ENCODE assay signal across 22 cellular contexts in the genomic region with DNA sequence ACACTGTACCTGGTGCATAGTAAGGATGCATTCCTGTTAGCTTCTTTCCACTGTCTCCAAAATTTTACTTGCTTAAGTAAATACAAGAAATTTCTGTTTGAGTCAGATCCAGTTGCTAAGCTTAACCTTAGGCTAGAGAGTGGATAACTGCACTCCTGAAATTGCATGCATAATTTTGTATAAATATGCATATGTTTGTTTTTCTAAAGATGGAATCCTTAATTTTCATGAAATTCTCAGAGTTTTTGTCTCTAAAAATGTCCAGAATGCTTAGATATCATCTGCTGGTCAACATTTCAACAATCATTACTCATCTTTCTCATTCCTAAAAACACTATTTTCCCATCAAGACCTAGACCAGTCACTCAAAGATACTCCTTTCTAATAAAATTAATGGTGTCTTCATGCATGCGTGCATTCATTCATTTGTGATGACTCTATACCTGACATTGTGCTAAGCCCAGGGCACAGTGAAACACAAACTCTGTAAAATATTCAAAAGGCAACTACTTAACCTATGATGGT.
DNase-seq lines count a peak whose midpoint lies in the region; ATAC-seq lines count a peak whose summit lies in the region.
"Had no signal": no experiment of that assay in that cellular context is flagged by ENCODE, and none has a peak within 500 bp of the region (broad histone marks: within the 10 kb centered on the region; RNA-seq: fewer than 3 reads in every experiment).

No MANE protein-coding gene starts in this region.

- no peak overlapping the region for H3K27ac ChIP-seq in CD4-positive, alpha-beta memory T cell (ENCODE audit: low read depth, low read length)
- no peak overlapping the region for H3K27ac ChIP-seq in effector memory CD4-positive, alpha-beta T cell (ENCODE audit: insufficient read depth, low read length, poor library complexity, severe bottlenecking)
- H3K27ac ChIP-seq: A549, GM23248 had no signal

- intact Hi-C loops in CD4-positive, alpha-beta memory T cell (cut with micrococcal nuclease): no loop called here

- CTCF ChIA-PET in CD4-positive, alpha-beta memory T cell (lab: Charles Lee; ENCODE audit: partially characterized antibody): no interaction called here

- H3K9me3 Mint-ChIP-seq in stimulated activated memory B cell treated with anti-CD40 and anti-IgM and Interleukin-4, amounts not matched to agents 10 μg/mL and 1 μg/mL and 100 μg/mL, for 72 hours: no peaks in the 10 kb centered on the region
- H3K9me3 Mint-ChIP-seq in CD4-positive, alpha-beta memory T cell: no peaks in the 10 kb centered on the region
- H3K9me3 Mint-ChIP-seq: CD8-positive, alpha-beta T cell had no signal

- DNase-seq in EH (ENCODE audit: low read depth): peak; percentile 93
- DNase-seq in adipocyte (ENCODE audit: low read depth): peak; percentile 64
- peak; percentile 56 for DNase-seq in fibroblast of gingiva (ENCODE audit: low read depth)
- no peak for DNase-seq in CD4-positive, alpha-beta memory T cell
- no peak for DNase-seq in DMS153 treated with DMSO at 0.1 percent for 48 hours (lab: John Stamatoyannopoulos, UW; ENCODE audit: unreplicated experiment)
- DNase-seq in effector memory CD4-positive, alpha-beta T cell: no peak
- DNase-seq: 8988T; ACHN; AML-193; BE2C; C1 segment of cervical spinal cord; CD8-positive, alpha-beta T cell; DMS 273 treated with DMSO at 0.1 percent for 48 hours; DMS53; DMS79 treated with DMSO at 0.1 percent for 48 hours; GDM1; GM23248; H7; HCEC 1CT had no signal

- H3K4me3 ChIP-seq in adipocyte (ENCODE audit: low read length): no peak overlapping the region
- no peak overlapping the region for H3K4me3 ChIP-seq in CD4-positive, alpha-beta memory T cell (ENCODE audit: low read length in 2 of 2)
- H3K4me3 ChIP-seq in effector memory CD4-positive, alpha-beta T cell (ENCODE audit: insufficient read depth, low read depth, low read length, poor library complexity, severe bottlenecking): no peak overlapping the region
- H3K4me3 ChIP-seq: A549, GM12878, GM23248 had no signal

- no peaks in the 10 kb centered on the region for H3K27me3 ChIP-seq in adipocyte (replicated peaks; ENCODE audit: control insufficient read depth, insufficient read depth, low read length)
- H3K27me3 ChIP-seq in CD4-positive, alpha-beta memory T cell (ENCODE audit: insufficient read depth, low read length): no peaks in the 10 kb centered on the region
- no peaks in the 10 kb centered on the region for H3K27me3 ChIP-seq in effector memory CD4-positive, alpha-beta T cell (replicated peaks; ENCODE audit: control insufficient read depth, insufficient read depth, low read length, poor library complexity, severe bottlenecking)
- H3K27me3 ChIP-seq: BE2C had no signal

- no peak for ATAC-seq in stimulated activated memory B cell treated with anti-CD40 and anti-IgM and Interleukin-4, amounts not matched to agents 10 μg/mL and 1 μg/mL and 100 μg/mL, for 72 hours
- ATAC-seq: A549; CD8-positive, alpha-beta T cell; GM12878 had no signal

- no peaks in the 10 kb centered on the region for H3K27me3 Mint-ChIP-seq in stimulated activated memory B cell treated with anti-CD40 and anti-IgM and Interleukin-4, amounts not matched to agents 10 μg/mL and 1 μg/mL and 100 μg/mL, for 72 hours
- H3K27me3 Mint-ChIP-seq in CD4-positive, alpha-beta memory T cell: peaks cover 3% of the 10 kb centered on the region in 2 donors

- POLR2A ChIA-PET in CD4-positive, alpha-beta memory T cell (lab: Charles Lee; ENCODE audit: partially characterized antibody): no interaction called here

- no peaks in the 10 kb centered on the region for H3K4me1 ChIP-seq in adipocyte (ENCODE audit: control insufficient read depth, insufficient read depth, low read length)
- no peaks in the 10 kb centered on the region for H3K4me1 ChIP-seq in CD4-positive, alpha-beta memory T cell (ENCODE audit: insufficient read depth, low read length)
- no peaks in the 10 kb centered on the region for H3K4me1 ChIP-seq in effector memory CD4-positive, alpha-beta T cell (ENCODE audit: control insufficient read depth, insufficient read depth, low read length, poor library complexity, severe bottlenecking)
- H3K4me1 ChIP-seq: A549 had no signal

- peaks cover 37% of the 10 kb centered on the region for H3K4me1 Mint-ChIP-seq in stimulated activated memory B cell treated with anti-CD40 and anti-IgM and Interleukin-4, amounts not matched to agents 10 μg/mL and 1 μg/mL and 100 μg/mL, for 72 hours
- H3K4me1 Mint-ChIP-seq in CD4-positive, alpha-beta memory T cell: no peaks in the 10 kb centered on the region

- H3K9ac ChIP-seq in adipocyte (ENCODE audit: low read length): no peak overlapping the region
- H3K9ac ChIP-seq: GM23248 had no signal

- no peaks in the 10 kb centered on the region for H3K36me3 Mint-ChIP-seq in stimulated activated memory B cell treated with anti-CD40 and anti-IgM and Interleukin-4, amounts not matched to agents 10 μg/mL and 1 μg/mL and 100 μg/mL, for 72 hours
- H3K36me3 Mint-ChIP-seq in CD4-positive, alpha-beta memory T cell: no peaks in the 10 kb centered on the region
- H3K36me3 Mint-ChIP-seq: CD8-positive, alpha-beta T cell had no signal

- H3K9me3 ChIP-seq in adipocyte (ENCODE audit: control insufficient read depth, low read length): no peaks in the 10 kb centered on the region
- no peaks in the 10 kb centered on the region for H3K9me3 ChIP-seq in CD4-positive, alpha-beta memory T cell (ENCODE audit: control insufficient read depth in 1 of 2, low read length in 2 of 2)
- H3K9me3 ChIP-seq in effector memory CD4-positive, alpha-beta T cell (ENCODE audit: control insufficient read depth, low read length): no peaks in the 10 kb centered on the region
- H3K9me3 ChIP-seq: A549, BE2C had no signal

- H3K27ac Mint-ChIP-seq in stimulated activated memory B cell treated with anti-CD40 and anti-IgM and Interleukin-4, amounts not matched to agents 10 μg/mL and 1 μg/mL and 100 μg/mL, for 72 hours: peak overlapping the region; percentile 97
- no peak overlapping the region for H3K27ac Mint-ChIP-seq in CD4-positive, alpha-beta memory T cell
- H3K27ac Mint-ChIP-seq: CD8-positive, alpha-beta T cell had no signal

- no peaks in the 10 kb centered on the region for H3K36me3 ChIP-seq in adipocyte (ENCODE audit: control insufficient read depth, insufficient read depth, low read length, severe bottlenecking)
- no peaks in the 10 kb centered on the region for H3K36me3 ChIP-seq in CD4-positive, alpha-beta memory T cell (ENCODE audit: insufficient read depth, low read length)
- H3K36me3 ChIP-seq in effector memory CD4-positive, alpha-beta T cell (ENCODE audit: control insufficient read depth, insufficient read depth, low read length): no peaks in the 10 kb centered on the region
- H3K36me3 ChIP-seq: BE2C had no signal

- no peak overlapping the region for H3K4me3 Mint-ChIP-seq in stimulated activated memory B cell treated with anti-CD40 and anti-IgM and Interleukin-4, amounts not matched to agents 10 μg/mL and 1 μg/mL and 100 μg/mL, for 72 hours
- H3K4me3 Mint-ChIP-seq in CD4-positive, alpha-beta memory T cell: no peak overlapping the region
- H3K4me3 Mint-ChIP-seq: CD8-positive, alpha-beta T cell had no signal

Comparison
In these comparisons a context has a peak if more than half of its experiments do, and no peak if none do; other contexts are left out.
1. DNase-seq: peak in EH (single experiment), adipocyte (single experiment) and fibroblast of gingiva (single experiment); none in CD4-positive, alpha-beta memory T cell (0 of 5), DMS153 treated with DMSO at 0.1 percent for 48 hours (single experiment) and effector memory CD4-positive, alpha-beta T cell (0 of 3).